ENCODE assay signal across 15 cellular contexts in genomic region chr5:50704730-50705129, GRCh38. TPM values are rescaled to one million over a fixed set of nuclear protein-coding genes. Genes with fewer than 3 reads are reported as not detected.
DNase-seq lines count a peak whose midpoint lies in the region; ATAC-seq and TF ChIP-seq lines count a peak whose summit lies in the region.
"Had no signal": no experiment of that assay in that cellular context is flagged by ENCODE, and none has a peak within 500 bp of the region (broad histone marks: within the 10 kb centered on the region; RNA-seq: fewer than 3 reads in every experiment).

No MANE protein-coding gene starts in this region.

- H3K36me3 ChIP-seq in left lung, result no peaks in the 10 kb centered on the region

- H3K4me1 Mint-ChIP-seq in activated T-cell treated with anti-CD3 and anti-CD28 coated beads, Interleukin-2, amount 50 U/mL, for 72 hours (ENCODE audit: low read depth), result peaks cover 74% of the 10 kb centered on the region
- peaks cover 88% of the 10 kb centered on the region for H3K4me1 Mint-ChIP-seq in activated T-cell treated with anti-CD3 and anti-CD28 coated beads, Interleukin-2, amount 50 U/mL, for 4 hours (ENCODE audit: low read depth)

- in situ Hi-C loops in GM13977 (cut with MboI; ENCODE audit: low pct_unique_long_range_greater_than_20kb, low sequenced_read_pairs, unreplicated experiment), result no loop called here

- no peaks in the 10 kb centered on the region for H3K27me3 ChIP-seq in left lung

- no peaks in the 10 kb centered on the region for H3K27me3 Mint-ChIP-seq in activated T-cell treated with anti-CD3 and anti-CD28 coated beads, Interleukin-2, amount 50 U/mL, for 72 hours (ENCODE audit: low read depth)
- H3K27me3 Mint-ChIP-seq in activated T-cell treated with anti-CD3 and anti-CD28 coated beads, Interleukin-2, amount 50 U/mL, for 4 hours (ENCODE audit: low read depth), result no peaks in the 10 kb centered on the region

- H3K4me3 ChIP-seq in left lung, result no peak overlapping the region
- H3K4me3 ChIP-seq: GM12878 had no signal

- H3K27ac Mint-ChIP-seq in activated T-cell treated with anti-CD3 and anti-CD28 coated beads, Interleukin-2, amount 50 U/mL, for 72 hours, result peak overlapping the region; percentile 43
- H3K27ac Mint-ChIP-seq: HFFc6 had no signal

- no peak for DNase-seq in activated T-cell treated with anti-CD3 and anti-CD28 coated beads, Interleukin-2, amount 50 U/mL, for 72 hours
- no peak for DNase-seq in activated T-cell treated with anti-CD3 and anti-CD28 coated beads, Interleukin-2, amount 50 U/mL, for 4 hours
- DNase-seq in left lung, result no peak
- DNase-seq in GM13977 (ENCODE audit: low spot score), result no peak
- no peak for DNase-seq in NCI-H526 treated with DMSO at 0.1 percent for 48 hours (lab: John Stamatoyannopoulos, UW)
- DNase-seq: C1 segment of cervical spinal cord, HFFc6, Kasumi-1, NCI-H2029, NCI-H510A treated with DMSO at 0.1 percent for 48 hours, SHP77 had no signal

- no peaks in the 10 kb centered on the region for H3K9me3 Mint-ChIP-seq in activated T-cell treated with anti-CD3 and anti-CD28 coated beads, Interleukin-2, amount 50 U/mL, for 72 hours
- no peaks in the 10 kb centered on the region for H3K9me3 Mint-ChIP-seq in activated T-cell treated with anti-CD3 and anti-CD28 coated beads, Interleukin-2, amount 50 U/mL, for 4 hours

- TF ChIP-seq CTCF in left lung (IDR thresholded peaks at IDR 0.05) (no peak), GM13977 (IDR thresholded peaks at IDR 0.05; ENCODE audit: extremely low read depth, insufficient read depth, missing control alignments) (no peak)

- no peak overlapping the region for H3K27ac ChIP-seq in left lung

- intact Hi-C loops in left lung (cut with DNase I), result no loop called here

- peaks cover 0 to 37% of the 10 kb centered on the region in 2 donors for H3K4me1 ChIP-seq in left lung

- no peak for ATAC-seq in activated T-cell treated with anti-CD3 and anti-CD28 coated beads, Interleukin-2, amount 50 U/mL, for 72 hours (replicated peaks in 1 of 2)
- no peak for ATAC-seq in activated T-cell treated with anti-CD3 and anti-CD28 coated beads, Interleukin-2, amount 50 U/mL, for 4 hours
- peak; percentile 38 for ATAC-seq in HG03432 (IDR thresholded peaks at IDR 0.05; ENCODE audit: unreplicated experiment)
- peak; percentile 59 for ATAC-seq in left lung
- ATAC-seq in GM21576 (IDR thresholded peaks at IDR 0.05; ENCODE audit: unreplicated experiment), result no peak
- no peak for ATAC-seq in HG03139 (IDR thresholded peaks at IDR 0.05; ENCODE audit: unreplicated experiment)
- ATAC-seq: GM12878 had no signal

- peak overlapping the region in 1 of 2 donors; percentile 9 for H3K4me3 Mint-ChIP-seq in activated T-cell treated with anti-CD3 and anti-CD28 coated beads, Interleukin-2, amount 50 U/mL, for 72 hours
- H3K4me3 Mint-ChIP-seq in activated T-cell treated with anti-CD3 and anti-CD28 coated beads, Interleukin-2, amount 50 U/mL, for 4 hours, result no peak overlapping the region
- H3K4me3 Mint-ChIP-seq: HFFc6 had no signal

- no peaks in the 10 kb centered on the region for H3K9me3 ChIP-seq in left lung

- H3K36me3 Mint-ChIP-seq in activated T-cell treated with anti-CD3 and anti-CD28 coated beads, Interleukin-2, amount 50 U/mL, for 72 hours (ENCODE audit: insufficient read depth in 2 of 2), result no peaks in the 10 kb centered on the region
- peaks cover 8% of the 10 kb centered on the region for H3K36me3 Mint-ChIP-seq in activated T-cell treated with anti-CD3 and anti-CD28 coated beads, Interleukin-2, amount 50 U/mL, for 4 hours (ENCODE audit: insufficient read depth)

RNA-seq across cellular contexts. Expression of gene PARP8, which starts 38.3 kb away (rescaled TPM):
- 10 to 100 TPM; 53.3 to 61.0 TPM for total RNA-seq in activated T-cell treated with anti-CD3 and anti-CD28 coated beads, Interleukin-2, amount 50 U/mL, for 72 hours
- total RNA-seq in activated T-cell treated with anti-CD3 and anti-CD28 coated beads, Interleukin-2, amount 50 U/mL, for 4 hours, result 10 to 100 TPM; 12.4 to 22.3 (median 19.8) TPM
- total RNA-seq in left lung, result 10 to 100 TPM; 33.6 to 41.3 TPM

Comparison
In these comparisons a context has a peak if more than half of its experiments do, and no peak if none do; other contexts are left out.
1. ATAC-seq: peak in HG03432 (single experiment) and left lung (single experiment); none in activated T-cell treated with anti-CD3 and anti-CD28 coated beads, Interleukin-2, amount 50 U/mL, for 72 hours (0 of 2), activated T-cell treated with anti-CD3 and anti-CD28 coated beads, Interleukin-2, amount 50 U/mL, for 4 hours (0 of 2), GM21576 (single experiment) and HG03139 (single experiment).